In the genomic region with DNA sequence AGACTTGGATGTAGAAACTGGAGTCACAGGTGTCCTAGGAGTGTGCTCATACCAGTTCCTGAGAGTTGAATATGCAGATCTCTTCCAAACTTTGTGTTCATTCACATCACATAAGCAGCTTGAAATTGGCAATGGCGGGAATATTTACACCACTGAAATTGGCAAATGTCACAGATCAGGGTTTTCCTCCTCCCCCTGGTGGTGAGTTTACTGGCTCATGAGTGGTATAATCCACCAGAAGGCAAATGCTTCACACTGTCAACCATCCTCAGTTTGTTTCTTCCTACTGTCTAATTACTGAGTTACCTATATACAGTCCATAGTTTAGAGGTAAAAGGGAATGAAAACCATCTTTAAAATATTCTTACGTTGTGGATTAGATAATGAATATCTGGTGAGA, we compare ENCODE assay signal across 10 cellular contexts.
DNase-seq lines count a peak whose midpoint lies in the region; ATAC-seq and TF ChIP-seq lines count a peak whose summit lies in the region.
"Had no signal": no experiment of that assay in that cellular context is flagged by ENCODE, and none has a peak within 500 bp of the region (broad histone marks: within the 10 kb centered on the region; RNA-seq: fewer than 3 reads in every experiment).

No MANE protein-coding gene starts in this region.

- TF ChIP-seq CTCF in cardiac muscle cell (IDR thresholded peaks at IDR 0.05; ENCODE audit: low read depth, low read length) (peak; percentile 10), left ventricle myocardium inferior (IDR thresholded peaks at IDR 0.05; ENCODE audit: borderline replicate concordance) (no peak), omental fat pad (IDR thresholded peaks at IDR 0.05) (no peak)

- H3K4me1 ChIP-seq in cardiac muscle cell (ENCODE audit: low read depth) (no peaks in the 10 kb centered on the region), left ventricle myocardium inferior (no peaks in the 10 kb centered on the region)

- peaks cover 6% of the 10 kb centered on the region for H3K4me1 Mint-ChIP-seq in activated T-cell treated with anti-CD3 and anti-CD28 coated beads, Interleukin-2, amount 50 U/mL, for 72 hours (ENCODE audit: low read depth)
- peaks cover 15% of the 10 kb centered on the region for H3K4me1 Mint-ChIP-seq in stimulated activated memory B cell treated with anti-CD40 and anti-IgM and Interleukin-4, amounts not matched to agents 10 μg/mL and 1 μg/mL and 100 μg/mL, for 72 hours
- H3K4me1 Mint-ChIP-seq in activated T-helper 1 cell treated with anti-CD3 and anti-CD28 coated beads, Interleukin-12 subunit alpha, Interleukin-12 subunit beta, Interleukin-2, Interleukin-4 antibody, amounts not matched to agents 30 ng/mL and 10 ng/mL and 1 ng/mL, durations not matched to agents 14 hours and 24 hours and 36 hours (ENCODE audit: low read depth), result peaks cover 12% of the 10 kb centered on the region

- peak; percentile 57 for ATAC-seq in HG03280 (IDR thresholded peaks at IDR 0.05; ENCODE audit: unreplicated experiment)
- ATAC-seq in activated T-cell treated with anti-CD3 and anti-CD28 coated beads, Interleukin-2, amount 50 U/mL, for 72 hours (replicated peaks in 1 of 2), result peak; percentile 31 to 41
- ATAC-seq in stimulated activated memory B cell treated with anti-CD40 and anti-IgM and Interleukin-4, amounts not matched to agents 10 μg/mL and 1 μg/mL and 100 μg/mL, for 72 hours, result peak; percentile 34
- ATAC-seq in omental fat pad (ENCODE audit: low FRiP score), result no peak
- ATAC-seq: naive thymus-derived CD8-positive, alpha-beta T cell had no signal

- DNase-seq in cardiac muscle cell (ENCODE audit: low read depth in 1 of 2, low spot score in 1 of 2) (no peak), left ventricle myocardium inferior (no peak), NCI-H2227 (lab: John Stamatoyannopoulos, UW; ENCODE audit: unreplicated experiment) (no peak), omental fat pad (ENCODE audit: low spot score) (no peak)
- peak; percentile 8 to 14 for DNase-seq in activated T-cell treated with anti-CD3 and anti-CD28 coated beads, Interleukin-2, amount 50 U/mL, for 72 hours
- no peak for DNase-seq in activated T-helper 1 cell treated with anti-CD3 and anti-CD28 coated beads, Interleukin-12 subunit alpha, Interleukin-12 subunit beta, Interleukin-2, Interleukin-4 antibody, amounts not matched to agents 30 ng/mL and 10 ng/mL and 1 ng/mL, durations not matched to agents 14 hours and 24 hours and 36 hours (ENCODE audit: low spot score)
- DNase-seq: NCI-H2081 treated with DMSO at 0.1 percent for 48 hours had no signal

- H3K36me3 Mint-ChIP-seq in activated T-cell treated with anti-CD3 and anti-CD28 coated beads, Interleukin-2, amount 50 U/mL, for 72 hours (ENCODE audit: insufficient read depth in 2 of 2), result no peaks in the 10 kb centered on the region
- no peaks in the 10 kb centered on the region for H3K36me3 Mint-ChIP-seq in stimulated activated memory B cell treated with anti-CD40 and anti-IgM and Interleukin-4, amounts not matched to agents 10 μg/mL and 1 μg/mL and 100 μg/mL, for 72 hours
- H3K36me3 Mint-ChIP-seq in activated T-helper 1 cell treated with anti-CD3 and anti-CD28 coated beads, Interleukin-12 subunit alpha, Interleukin-12 subunit beta, Interleukin-2, Interleukin-4 antibody, amounts not matched to agents 30 ng/mL and 10 ng/mL and 1 ng/mL, durations not matched to agents 14 hours and 24 hours and 36 hours (ENCODE audit: low read depth), result no peaks in the 10 kb centered on the region
- H3K36me3 Mint-ChIP-seq: naive thymus-derived CD8-positive, alpha-beta T cell had no signal

- intact Hi-C loops in left ventricle myocardium inferior (cut with micrococcal nuclease), result no loop called here
- intact Hi-C loops in activated T-helper 1 cell treated with anti-CD3 and anti-CD28 coated beads, Interleukin-12 subunit alpha, Interleukin-12 subunit beta, Interleukin-2, Interleukin-4 antibody, amounts not matched to agents 30 ng/mL and 10 ng/mL and 1 ng/mL, durations not matched to agents 14 hours and 24 hours and 36 hours (cut with micrococcal nuclease), result loop anchor here (1.0 to 10.0 kb wide), 4 partner anchors 175 to 1502 kb away; partner anchors contain the start of gene PPP3CA

- no peaks in the 10 kb centered on the region for H3K27me3 Mint-ChIP-seq in activated T-cell treated with anti-CD3 and anti-CD28 coated beads, Interleukin-2, amount 50 U/mL, for 72 hours (ENCODE audit: low read depth)
- no peaks in the 10 kb centered on the region for H3K27me3 Mint-ChIP-seq in stimulated activated memory B cell treated with anti-CD40 and anti-IgM and Interleukin-4, amounts not matched to agents 10 μg/mL and 1 μg/mL and 100 μg/mL, for 72 hours
- H3K27me3 Mint-ChIP-seq in activated T-helper 1 cell treated with anti-CD3 and anti-CD28 coated beads, Interleukin-12 subunit alpha, Interleukin-12 subunit beta, Interleukin-2, Interleukin-4 antibody, amounts not matched to agents 30 ng/mL and 10 ng/mL and 1 ng/mL, durations not matched to agents 14 hours and 24 hours and 36 hours (ENCODE audit: insufficient read depth), result no peaks in the 10 kb centered on the region
- H3K27me3 Mint-ChIP-seq: naive thymus-derived CD8-positive, alpha-beta T cell had no signal

- H3K4me3 ChIP-seq in cardiac muscle cell (no peak overlapping the region), left ventricle myocardium inferior (no peak overlapping the region)

- no peak overlapping the region for H3K4me3 Mint-ChIP-seq in activated T-cell treated with anti-CD3 and anti-CD28 coated beads, Interleukin-2, amount 50 U/mL, for 72 hours
- no peak overlapping the region for H3K4me3 Mint-ChIP-seq in stimulated activated memory B cell treated with anti-CD40 and anti-IgM and Interleukin-4, amounts not matched to agents 10 μg/mL and 1 μg/mL and 100 μg/mL, for 72 hours
- H3K4me3 Mint-ChIP-seq in activated T-helper 1 cell treated with anti-CD3 and anti-CD28 coated beads, Interleukin-12 subunit alpha, Interleukin-12 subunit beta, Interleukin-2, Interleukin-4 antibody, amounts not matched to agents 30 ng/mL and 10 ng/mL and 1 ng/mL, durations not matched to agents 14 hours and 24 hours and 36 hours, result no peak overlapping the region
- H3K4me3 Mint-ChIP-seq: naive thymus-derived CD8-positive, alpha-beta T cell had no signal

- H3K9me3 ChIP-seq in cardiac muscle cell (ENCODE audit: low read depth), result no peaks in the 10 kb centered on the region
- no peaks in the 10 kb centered on the region for H3K9me3 ChIP-seq in left ventricle myocardium inferior (replicated peaks)

- H3K36me3 ChIP-seq in cardiac muscle cell (no peaks in the 10 kb centered on the region), left ventricle myocardium inferior (no peaks in the 10 kb centered on the region)

- no peak overlapping the region for H3K27ac Mint-ChIP-seq in activated T-cell treated with anti-CD3 and anti-CD28 coated beads, Interleukin-2, amount 50 U/mL, for 72 hours
- no peak overlapping the region for H3K27ac Mint-ChIP-seq in stimulated activated memory B cell treated with anti-CD40 and anti-IgM and Interleukin-4, amounts not matched to agents 10 μg/mL and 1 μg/mL and 100 μg/mL, for 72 hours
- no peak overlapping the region for H3K27ac Mint-ChIP-seq in activated T-helper 1 cell treated with anti-CD3 and anti-CD28 coated beads, Interleukin-12 subunit alpha, Interleukin-12 subunit beta, Interleukin-2, Interleukin-4 antibody, amounts not matched to agents 30 ng/mL and 10 ng/mL and 1 ng/mL, durations not matched to agents 14 hours and 24 hours and 36 hours
- H3K27ac Mint-ChIP-seq: naive thymus-derived CD8-positive, alpha-beta T cell had no signal

- H3K27ac ChIP-seq in cardiac muscle cell (no peak overlapping the region), left ventricle myocardium inferior (replicated peaks) (no peak overlapping the region)

- H3K9me3 Mint-ChIP-seq in activated T-cell treated with anti-CD3 and anti-CD28 coated beads, Interleukin-2, amount 50 U/mL, for 72 hours, result no peaks in the 10 kb centered on the region
- H3K9me3 Mint-ChIP-seq in stimulated activated memory B cell treated with anti-CD40 and anti-IgM and Interleukin-4, amounts not matched to agents 10 μg/mL and 1 μg/mL and 100 μg/mL, for 72 hours, result no peaks in the 10 kb centered on the region
- no peaks in the 10 kb centered on the region for H3K9me3 Mint-ChIP-seq in activated T-helper 1 cell treated with anti-CD3 and anti-CD28 coated beads, Interleukin-12 subunit alpha, Interleukin-12 subunit beta, Interleukin-2, Interleukin-4 antibody, amounts not matched to agents 30 ng/mL and 10 ng/mL and 1 ng/mL, durations not matched to agents 14 hours and 24 hours and 36 hours
- H3K9me3 Mint-ChIP-seq: naive thymus-derived CD8-positive, alpha-beta T cell had no signal

- H3K27me3 ChIP-seq in cardiac muscle cell (no peaks in the 10 kb centered on the region), left ventricle myocardium inferior (ENCODE audit: low read depth) (no peaks in the 10 kb centered on the region)

Comparison
In these comparisons a context has a peak if more than half of its experiments do, and no peak if none do; other contexts are left out.
1. DNase-seq: peak in activated T-cell treated with anti-CD3 and anti-CD28 coated beads, Interleukin-2, amount 50 U/mL, for 72 hours (2 of 2); none in cardiac muscle cell (0 of 2), left ventricle myocardium inferior (single experiment), NCI-H2227 (single experiment), omental fat pad (single experiment) and activated T-helper 1 cell treated with anti-CD3 and anti-CD28 coated beads, Interleukin-12 subunit alpha, Interleukin-12 subunit beta, Interleukin-2, Interleukin-4 antibody, amounts not matched to agents 30 ng/mL and 10 ng/mL and 1 ng/mL, durations not matched to agents 14 hours and 24 hours and 36 hours (single experiment).